Comparison of ENCODE assay signal across 1 cellular context in genomic region chr10:44056947-44057811, GRCh38.
TF ChIP-seq lines count a peak whose summit lies in the region.

No MANE protein-coding gene starts in this region.

TF ChIP-seq in K562, 482 proteins besides CTCF, POLR2A, EP300 and RAD21 (continued from another document):
- TF ChIP-seq FOXP4 (CRISPR knock-in tag; IDR thresholded peaks at IDR 0.05; ENCODE audit: borderline replicate concordance) (no peak), ESRRB (CRISPR knock-in tag; IDR thresholded peaks at IDR 0.05; ENCODE audit: borderline replicate concordance) (no peak), IRF2 (CRISPR knock-in tag; IDR thresholded peaks at IDR 0.05) (no peak), STAT5B (CRISPR knock-in tag; IDR thresholded peaks at IDR 0.05) (no peak), KDM2B (CRISPR knock-in tag; IDR thresholded peaks at IDR 0.05) (no peak), ARNT (IDR thresholded peaks at IDR 0.05) (no peak), SLC30A9 (CRISPR knock-in tag; IDR thresholded peaks at IDR 0.05) (no peak), BCLAF1 (IDR thresholded peaks at IDR 0.05; ENCODE audit: borderline replicate concordance in 1 of 2, control insufficient read depth in 1 of 2, low read depth in 2 of 2, low read length in 1 of 2) (no peak), SUPT5H (IDR thresholded peaks at IDR 0.05) (no peak), L3MBTL2 (IDR thresholded peaks at IDR 0.05) (peak; percentile 48; the same call in 1 of the 2 replicates), CREB1 (IDR thresholded peaks at IDR 0.05) (no peak), CREB1 (CRISPR knock-in tag; IDR thresholded peaks at IDR 0.05) (no peak), RBM15 (IDR thresholded peaks at IDR 0.05; ENCODE audit: insufficient read depth, low read length) (no peak), BCL6 (CRISPR knock-in tag; IDR thresholded peaks at IDR 0.05) (no peak), RBM39 (optimal IDR thresholded peaks at IDR 0.05; ENCODE audit: low read depth, low read length) (no peak), RUNX1 (IDR thresholded peaks at IDR 0.05; ENCODE audit: low read depth) (no peak), FOS (IDR thresholded peaks at IDR 0.05; ENCODE audit: extremely low read depth, insufficient read length) (no peak), E2F6 (IDR thresholded peaks at IDR 0.05; ENCODE audit: borderline replicate concordance in 1 of 2, extremely low read depth in 1 of 2, insufficient read depth in 1 of 2, insufficient read length in 1 of 2, low read depth in 1 of 2, low read length in 1 of 2, poor library complexity in 1 of 2, severe bottlenecking in 1 of 2) (peak in 1 of 2 experiments; percentile 86), ATF6 (CRISPR knock-in tag; IDR thresholded peaks at IDR 0.05) (no peak), ELK1 (CRISPR knock-in tag; IDR thresholded peaks at IDR 0.05) (no peak), ETV1 (tag; conservative IDR thresholded peaks at IDR 0.05; ENCODE audit: low read depth) (no peak), ZBED1 (IDR thresholded peaks at IDR 0.05) (no peak), BHLHE40 (IDR thresholded peaks at IDR 0.05; ENCODE audit: low read length) (0 out of 2 replicates have a peak, but pooled peaks have one; percentile 15), NONO (IDR thresholded peaks at IDR 0.05; ENCODE audit: low read depth in 2 of 2, low read length in 1 of 2) (no peak), DEAF1 (CRISPR knock-in tag; IDR thresholded peaks at IDR 0.05) (no peak), ARID2 (IDR thresholded peaks at IDR 0.05) (no peak), ZBTB1 (CRISPR knock-in tag; IDR thresholded peaks at IDR 0.05; ENCODE audit: borderline replicate concordance, low read depth) (no peak), USF2 (CRISPR knock-in tag; IDR thresholded peaks at IDR 0.05) (peak; percentile 63), DPF2 (IDR thresholded peaks at IDR 0.05) (no peak), CREB5 (CRISPR knock-in tag; IDR thresholded peaks at IDR 0.05) (no peak), SIN3A (IDR thresholded peaks at IDR 0.05; ENCODE audit: borderline replicate concordance in 2 of 2, control insufficient read depth in 1 of 2, low read depth in 2 of 2, low read length in 2 of 2) (no peak), CC2D1A (IDR thresholded peaks at IDR 0.05) (no peak), PBX2 (CRISPR knock-in tag; IDR thresholded peaks at IDR 0.05; ENCODE audit: low read depth) (no peak), PBX2 (tag; conservative IDR thresholded peaks at IDR 0.05; ENCODE audit: low read depth) (no peak), FOXJ3 (CRISPR knock-in tag; IDR thresholded peaks at IDR 0.05) (no peak), SREBF1 (IDR thresholded peaks at IDR 0.05; ENCODE audit: borderline replicate concordance, low read depth, low read length) (no peak), HLTF (IDR thresholded peaks at IDR 0.05) (no peak), TFE3 (CRISPR knock-in tag; IDR thresholded peaks at IDR 0.05) (peak; percentile 57; the same call in 1 of the 2 replicates), NEUROD1 (IDR thresholded peaks at IDR 0.05; ENCODE audit: borderline replicate concordance, low read depth, low read length, partially characterized antibody) (no peak)
